1 cellular context compared by ENCODE assay signal in the genomic region with DNA sequence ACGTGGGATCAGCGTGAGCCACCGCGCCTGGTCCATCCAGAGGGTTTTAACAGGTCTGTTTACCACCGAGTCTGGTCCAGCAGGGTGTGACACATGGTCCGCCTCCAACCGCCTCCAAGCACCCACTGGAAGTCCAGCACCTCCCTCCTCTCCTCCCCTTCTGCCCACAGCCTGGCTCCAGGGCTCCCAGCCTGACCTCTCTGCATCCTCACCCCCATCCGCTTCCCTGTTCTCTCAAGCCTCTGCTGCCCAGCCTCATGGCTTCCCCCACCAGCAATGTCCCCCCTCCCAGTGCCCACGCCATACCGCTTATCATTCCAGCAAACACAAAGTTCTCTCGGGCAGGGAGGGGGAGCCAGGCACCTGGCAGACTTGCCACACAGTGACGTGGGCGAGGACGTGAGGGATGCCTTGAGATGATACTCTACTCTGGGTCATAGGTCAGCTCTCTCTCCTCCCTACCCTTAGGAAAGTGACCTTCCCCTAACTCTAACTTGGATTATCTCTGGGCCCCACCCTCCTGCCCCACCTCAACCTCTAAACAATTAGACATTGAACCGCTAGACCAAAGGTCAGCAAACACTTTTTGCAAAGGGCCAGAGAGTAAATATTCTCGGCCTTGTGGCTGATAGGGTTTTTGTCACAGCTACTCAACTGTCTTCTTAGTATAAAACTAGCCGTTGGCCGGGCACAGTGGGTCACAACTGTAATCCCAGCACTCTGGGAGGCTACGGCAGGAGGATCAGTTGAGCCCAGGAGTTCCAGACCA.
TF ChIP-seq lines count a peak whose summit lies in the region.

No MANE protein-coding gene starts in this region.

TF ChIP-seq in HepG2, 621 proteins besides CTCF, POLR2A, EP300 and RAD21 (continued from another document and continues in another):
- TF ChIP-seq, protein P1, sequence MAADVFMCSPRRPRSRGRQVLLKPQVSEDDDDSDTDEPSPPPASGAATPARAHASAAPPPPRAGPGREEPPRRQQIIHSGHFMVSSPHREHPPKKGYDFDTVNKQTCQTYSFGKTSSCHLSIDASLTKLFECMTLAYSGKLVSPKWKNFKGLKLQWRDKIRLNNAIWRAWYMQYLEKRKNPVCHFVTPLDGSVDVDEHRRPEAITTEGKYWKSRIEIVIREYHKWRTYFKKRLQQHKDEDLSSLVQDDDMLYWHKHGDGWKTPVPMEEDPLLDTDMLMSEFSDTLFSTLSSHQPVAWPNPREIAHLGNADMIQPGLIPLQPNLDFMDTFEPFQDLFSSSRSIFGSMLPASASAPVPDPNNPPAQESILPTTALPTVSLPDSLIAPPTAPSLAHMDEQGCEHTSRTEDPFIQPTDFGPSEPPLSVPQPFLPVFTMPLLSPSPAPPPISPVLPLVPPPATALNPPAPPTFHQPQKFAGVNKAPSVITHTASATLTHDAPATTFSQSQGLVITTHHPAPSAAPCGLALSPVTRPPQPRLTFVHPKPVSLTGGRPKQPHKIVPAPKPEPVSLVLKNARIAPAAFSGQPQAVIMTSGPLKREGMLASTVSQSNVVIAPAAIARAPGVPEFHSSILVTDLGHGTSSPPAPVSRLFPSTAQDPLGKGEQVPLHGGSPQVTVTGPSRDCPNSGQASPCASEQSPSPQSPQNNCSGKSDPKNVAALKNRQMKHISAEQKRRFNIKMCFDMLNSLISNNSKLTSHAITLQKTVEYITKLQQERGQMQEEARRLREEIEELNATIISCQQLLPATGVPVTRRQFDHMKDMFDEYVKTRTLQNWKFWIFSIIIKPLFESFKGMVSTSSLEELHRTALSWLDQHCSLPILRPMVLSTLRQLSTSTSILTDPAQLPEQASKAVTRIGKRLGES (CRISPR knock-in tag; IDR thresholded peaks at IDR 0.05; ENCODE audit: borderline replicate concordance): no peak
- TF ChIP-seq NFIB (CRISPR knock-in tag; IDR thresholded peaks at IDR 0.05; ENCODE audit: borderline replicate concordance): no peak
- TF ChIP-seq, protein P2, sequence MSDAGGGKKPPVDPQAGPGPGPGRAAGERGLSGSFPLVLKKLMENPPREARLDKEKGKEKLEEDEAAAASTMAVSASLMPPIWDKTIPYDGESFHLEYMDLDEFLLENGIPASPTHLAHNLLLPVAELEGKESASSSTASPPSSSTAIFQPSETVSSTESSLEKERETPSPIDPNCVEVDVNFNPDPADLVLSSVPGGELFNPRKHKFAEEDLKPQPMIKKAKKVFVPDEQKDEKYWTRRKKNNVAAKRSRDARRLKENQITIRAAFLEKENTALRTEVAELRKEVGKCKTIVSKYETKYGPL (CRISPR knock-in tag; IDR thresholded peaks at IDR 0.05): no peak
- TF ChIP-seq NCOA5 (CRISPR knock-in tag; IDR thresholded peaks at IDR 0.05): no peak
- no peak for TF ChIP-seq MAFG (CRISPR knock-in tag; IDR thresholded peaks at IDR 0.05)
- no peak for TF ChIP-seq MAFK (conservative IDR thresholded peaks at IDR 0.05 in 1 of 2, IDR thresholded peaks at IDR 0.05 in 1 of 2; ENCODE audit: low read length in 2 of 2)
- no peak for TF ChIP-seq ZNF549 (CRISPR knock-in tag; IDR thresholded peaks at IDR 0.05)
- TF ChIP-seq, protein P3, sequence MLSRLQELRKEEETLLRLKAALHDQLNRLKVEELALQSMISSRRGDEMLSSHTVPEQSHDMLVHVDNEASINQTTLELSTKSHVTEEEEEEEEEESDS (CRISPR knock-in tag; IDR thresholded peaks at IDR 0.05; ENCODE audit: borderline replicate concordance): 0 out of 2 replicates have a peak, but pooled peaks have one; percentile 21
- TF ChIP-seq STAG1 (CRISPR knock-in tag; IDR thresholded peaks at IDR 0.05): no peak
- peak; percentile 99 for TF ChIP-seq HNRNPL (IDR thresholded peaks at IDR 0.05; ENCODE audit: low read depth, low read length)
- TF ChIP-seq LCORL (IDR thresholded peaks at IDR 0.05): peak; percentile 37; the same call in 1 of the 2 replicates
- peak; percentile 95 for TF ChIP-seq LCORL (CRISPR knock-in tag; IDR thresholded peaks at IDR 0.05)
- peak; percentile 84; the same call in 1 of the 2 replicates for TF ChIP-seq FOXO1 (CRISPR knock-in tag; IDR thresholded peaks at IDR 0.05)
- TF ChIP-seq SALL1 (CRISPR knock-in tag; IDR thresholded peaks at IDR 0.05): peak; percentile 98
- peak; percentile 88 for TF ChIP-seq HOXA3 (CRISPR knock-in tag; IDR thresholded peaks at IDR 0.05)
- TF ChIP-seq, protein P4, sequence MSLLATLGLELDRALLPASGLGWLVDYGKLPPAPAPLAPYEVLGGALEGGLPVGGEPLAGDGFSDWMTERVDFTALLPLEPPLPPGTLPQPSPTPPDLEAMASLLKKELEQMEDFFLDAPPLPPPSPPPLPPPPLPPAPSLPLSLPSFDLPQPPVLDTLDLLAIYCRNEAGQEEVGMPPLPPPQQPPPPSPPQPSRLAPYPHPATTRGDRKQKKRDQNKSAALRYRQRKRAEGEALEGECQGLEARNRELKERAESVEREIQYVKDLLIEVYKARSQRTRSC (CRISPR knock-in tag; IDR thresholded peaks at IDR 0.05; ENCODE audit: low read depth): no peak
- no peak for TF ChIP-seq MED8 (CRISPR knock-in tag; IDR thresholded peaks at IDR 0.05; ENCODE audit: insufficient replicate concordance)
- TF ChIP-seq, protein P5, sequence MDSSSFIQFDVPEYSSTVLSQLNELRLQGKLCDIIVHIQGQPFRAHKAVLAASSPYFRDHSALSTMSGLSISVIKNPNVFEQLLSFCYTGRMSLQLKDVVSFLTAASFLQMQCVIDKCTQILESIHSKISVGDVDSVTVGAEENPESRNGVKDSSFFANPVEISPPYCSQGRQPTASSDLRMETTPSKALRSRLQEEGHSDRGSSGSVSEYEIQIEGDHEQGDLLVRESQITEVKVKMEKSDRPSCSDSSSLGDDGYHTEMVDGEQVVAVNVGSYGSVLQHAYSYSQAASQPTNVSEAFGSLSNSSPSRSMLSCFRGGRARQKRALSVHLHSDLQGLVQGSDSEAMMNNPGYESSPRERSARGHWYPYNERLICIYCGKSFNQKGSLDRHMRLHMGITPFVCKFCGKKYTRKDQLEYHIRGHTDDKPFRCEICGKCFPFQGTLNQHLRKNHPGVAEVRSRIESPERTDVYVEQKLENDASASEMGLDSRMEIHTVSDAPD (CRISPR knock-in tag; IDR thresholded peaks at IDR 0.05): peak; percentile 98
- TF ChIP-seq, protein P6, sequence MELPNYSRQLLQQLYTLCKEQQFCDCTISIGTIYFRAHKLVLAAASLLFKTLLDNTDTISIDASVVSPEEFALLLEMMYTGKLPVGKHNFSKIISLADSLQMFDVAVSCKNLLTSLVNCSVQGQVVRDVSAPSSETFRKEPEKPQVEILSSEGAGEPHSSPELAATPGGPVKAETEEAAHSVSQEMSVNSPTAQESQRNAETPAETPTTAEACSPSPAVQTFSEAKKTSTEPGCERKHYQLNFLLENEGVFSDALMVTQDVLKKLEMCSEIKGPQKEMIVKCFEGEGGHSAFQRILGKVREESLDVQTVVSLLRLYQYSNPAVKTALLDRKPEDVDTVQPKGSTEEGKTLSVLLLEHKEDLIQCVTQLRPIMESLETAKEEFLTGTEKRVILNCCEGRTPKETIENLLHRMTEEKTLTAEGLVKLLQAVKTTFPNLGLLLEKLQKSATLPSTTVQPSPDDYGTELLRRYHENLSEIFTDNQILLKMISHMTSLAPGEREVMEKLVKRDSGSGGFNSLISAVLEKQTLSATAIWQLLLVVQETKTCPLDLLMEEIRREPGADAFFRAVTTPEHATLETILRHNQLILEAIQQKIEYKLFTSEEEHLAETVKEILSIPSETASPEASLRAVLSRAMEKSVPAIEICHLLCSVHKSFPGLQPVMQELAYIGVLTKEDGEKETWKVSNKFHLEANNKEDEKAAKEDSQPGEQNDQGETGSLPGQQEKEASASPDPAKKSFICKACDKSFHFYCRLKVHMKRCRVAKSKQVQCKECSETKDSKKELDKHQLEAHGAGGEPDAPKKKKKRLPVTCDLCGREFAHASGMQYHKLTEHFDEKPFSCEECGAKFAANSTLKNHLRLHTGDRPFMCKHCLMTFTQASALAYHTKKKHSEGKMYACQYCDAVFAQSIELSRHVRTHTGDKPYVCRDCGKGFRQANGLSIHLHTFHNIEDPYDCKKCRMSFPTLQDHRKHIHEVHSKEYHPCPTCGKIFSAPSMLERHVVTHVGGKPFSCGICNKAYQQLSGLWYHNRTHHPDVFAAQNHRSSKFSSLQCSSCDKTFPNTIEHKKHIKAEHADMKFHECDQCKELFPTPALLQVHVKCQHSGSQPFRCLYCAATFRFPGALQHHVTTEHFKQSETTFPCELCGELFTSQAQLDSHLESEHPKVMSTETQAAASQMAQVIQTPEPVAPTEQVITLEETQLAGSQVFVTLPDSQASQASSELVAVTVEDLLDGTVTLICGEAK (IDR thresholded peaks at IDR 0.05): no peak
- TF ChIP-seq, protein P6 (CRISPR knock-in tag; IDR thresholded peaks at IDR 0.05): peak; percentile 69
- TF ChIP-seq, protein P7, sequence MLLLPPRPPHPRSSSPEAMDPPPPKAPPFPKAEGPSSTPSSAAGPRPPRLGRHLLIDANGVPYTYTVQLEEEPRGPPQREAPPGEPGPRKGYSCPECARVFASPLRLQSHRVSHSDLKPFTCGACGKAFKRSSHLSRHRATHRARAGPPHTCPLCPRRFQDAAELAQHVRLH (CRISPR knock-in tag; IDR thresholded peaks at IDR 0.05; ENCODE audit: borderline replicate concordance, low read depth): peak; percentile 83; the same call in 1 of the 2 replicates
- TF ChIP-seq, protein P8, sequence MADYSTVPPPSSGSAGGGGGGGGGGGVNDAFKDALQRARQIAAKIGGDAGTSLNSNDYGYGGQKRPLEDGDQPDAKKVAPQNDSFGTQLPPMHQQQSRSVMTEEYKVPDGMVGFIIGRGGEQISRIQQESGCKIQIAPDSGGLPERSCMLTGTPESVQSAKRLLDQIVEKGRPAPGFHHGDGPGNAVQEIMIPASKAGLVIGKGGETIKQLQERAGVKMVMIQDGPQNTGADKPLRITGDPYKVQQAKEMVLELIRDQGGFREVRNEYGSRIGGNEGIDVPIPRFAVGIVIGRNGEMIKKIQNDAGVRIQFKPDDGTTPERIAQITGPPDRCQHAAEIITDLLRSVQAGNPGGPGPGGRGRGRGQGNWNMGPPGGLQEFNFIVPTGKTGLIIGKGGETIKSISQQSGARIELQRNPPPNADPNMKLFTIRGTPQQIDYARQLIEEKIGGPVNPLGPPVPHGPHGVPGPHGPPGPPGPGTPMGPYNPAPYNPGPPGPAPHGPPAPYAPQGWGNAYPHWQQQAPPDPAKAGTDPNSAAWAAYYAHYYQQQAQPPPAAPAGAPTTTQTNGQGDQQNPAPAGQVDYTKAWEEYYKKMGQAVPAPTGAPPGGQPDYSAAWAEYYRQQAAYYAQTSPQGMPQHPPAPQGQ (CRISPR knock-in tag; IDR thresholded peaks at IDR 0.05; ENCODE audit: borderline replicate concordance): no peak
- peak; percentile 81 for TF ChIP-seq TBX3 (IDR thresholded peaks at IDR 0.05; ENCODE audit: borderline replicate concordance)
- TF ChIP-seq JUND (CRISPR knock-in tag; IDR thresholded peaks at IDR 0.05): peak; percentile 81
- TF ChIP-seq, protein P9, sequence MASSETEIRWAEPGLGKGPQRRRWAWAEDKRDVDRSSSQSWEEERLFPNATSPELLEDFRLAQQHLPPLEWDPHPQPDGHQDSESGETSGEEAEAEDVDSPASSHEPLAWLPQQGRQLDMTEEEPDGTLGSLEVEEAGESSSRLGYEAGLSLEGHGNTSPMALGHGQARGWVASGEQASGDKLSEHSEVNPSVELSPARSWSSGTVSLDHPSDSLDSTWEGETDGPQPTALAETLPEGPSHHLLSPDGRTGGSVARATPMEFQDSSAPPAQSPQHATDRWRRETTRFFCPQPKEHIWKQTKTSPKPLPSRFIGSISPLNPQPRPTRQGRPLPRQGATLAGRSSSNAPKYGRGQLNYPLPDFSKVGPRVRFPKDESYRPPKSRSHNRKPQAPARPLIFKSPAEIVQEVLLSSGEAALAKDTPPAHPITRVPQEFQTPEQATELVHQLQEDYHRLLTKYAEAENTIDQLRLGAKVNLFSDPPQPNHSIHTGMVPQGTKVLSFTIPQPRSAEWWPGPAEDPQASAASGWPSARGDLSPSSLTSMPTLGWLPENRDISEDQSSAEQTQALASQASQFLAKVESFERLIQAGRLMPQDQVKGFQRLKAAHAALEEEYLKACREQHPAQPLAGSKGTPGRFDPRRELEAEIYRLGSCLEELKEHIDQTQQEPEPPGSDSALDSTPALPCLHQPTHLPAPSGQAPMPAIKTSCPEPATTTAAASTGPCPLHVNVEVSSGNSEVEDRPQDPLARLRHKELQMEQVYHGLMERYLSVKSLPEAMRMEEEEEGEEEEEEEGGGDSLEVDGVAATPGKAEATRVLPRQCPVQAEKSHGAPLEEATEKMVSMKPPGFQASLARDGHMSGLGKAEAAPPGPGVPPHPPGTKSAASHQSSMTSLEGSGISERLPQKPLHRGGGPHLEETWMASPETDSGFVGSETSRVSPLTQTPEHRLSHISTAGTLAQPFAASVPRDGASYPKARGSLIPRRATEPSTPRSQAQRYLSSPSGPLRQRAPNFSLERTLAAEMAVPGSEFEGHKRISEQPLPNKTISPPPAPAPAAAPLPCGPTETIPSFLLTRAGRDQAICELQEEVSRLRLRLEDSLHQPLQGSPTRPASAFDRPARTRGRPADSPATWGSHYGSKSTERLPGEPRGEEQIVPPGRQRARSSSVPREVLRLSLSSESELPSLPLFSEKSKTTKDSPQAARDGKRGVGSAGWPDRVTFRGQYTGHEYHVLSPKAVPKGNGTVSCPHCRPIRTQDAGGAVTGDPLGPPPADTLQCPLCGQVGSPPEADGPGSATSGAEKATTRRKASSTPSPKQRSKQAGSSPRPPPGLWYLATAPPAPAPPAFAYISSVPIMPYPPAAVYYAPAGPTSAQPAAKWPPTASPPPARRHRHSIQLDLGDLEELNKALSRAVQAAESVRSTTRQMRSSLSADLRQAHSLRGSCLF (CRISPR knock-in tag; IDR thresholded peaks at IDR 0.05; ENCODE audit: borderline replicate concordance): no peak
- TF ChIP-seq EZH2 (conservative IDR thresholded peaks at IDR 0.05; ENCODE audit: low read depth, low read length): no peak
- peak; percentile 74 for TF ChIP-seq PHF5A (CRISPR knock-in tag; IDR thresholded peaks at IDR 0.05; ENCODE audit: low read depth, unreplicated experiment)
